8 cellular contexts compared by ENCODE assay signal in genomic region chr9:137459147-137459600, GRCh38. TPM values are rescaled to one million over a fixed set of nuclear protein-coding genes. Genes with fewer than 3 reads are reported as not detected.
DNase-seq lines count a peak whose midpoint lies in the region; ATAC-seq, FAIRE-seq and TF ChIP-seq lines count a peak whose summit lies in the region.

TSS of gene NSMF (minus strand) at chr9:137459334. CDS start at chr9:137459102, 232 bp downstream.

- under 1% methylated on average over 64 of the region's 64 CpGs for WGBS in right cardiac atrium
- WGBS in urinary bladder, result under 1% methylated on average over 64 of the region's 64 CpGs

- H3K27ac ChIP-seq in right cardiac atrium (ENCODE audit: low read length) (peak within 1 kb of the TSS; percentile 24), urinary bladder (ENCODE audit: low read depth) (no peak within 1 kb of the TSS)

- H3K4me1 ChIP-seq in right cardiac atrium (ENCODE audit: control insufficient read depth, insufficient read depth, low read length), result no peaks in the 10 kb centered on the region
- no peaks in the 10 kb centered on the region for H3K4me1 ChIP-seq in urinary bladder (ENCODE audit: insufficient read depth)

- no peaks in the 10 kb centered on the region for H3K27me3 ChIP-seq in right cardiac atrium (ENCODE audit: control insufficient read depth, insufficient read depth)

- H3K36me3 ChIP-seq in urinary bladder (ENCODE audit: insufficient read depth), result no peaks in the 10 kb centered on the region

- ATAC-seq in HG02763 (IDR thresholded peaks at IDR 0.05; ENCODE audit: unreplicated experiment) (peak; percentile 66), right cardiac atrium (peak; percentile 82 to 87)

- peak; percentile 98 for FAIRE-seq in GM12891 (lab: Jason Lieb, UNC)

- DNase-seq in GM12891 (ENCODE audit: insufficient read length, low spot score), result peak; percentile 100
- DNase-seq in NCI-H1694 (lab: John Stamatoyannopoulos, UW), result peak; percentile 55
- peak; percentile 88 for DNase-seq in T-helper 22 cell (ENCODE audit: low read depth)
- DNase-seq in anterior cingulate cortex (lab: John Stamatoyannopoulos, UW), result peak; percentile 36 to 97 (median 90)
- peak; percentile 95 to 98 (median 98) for DNase-seq in right cardiac atrium
- DNase-seq in putamen (ENCODE audit: low spot score), result peak; percentile 94

- H3K4me3 ChIP-seq in right cardiac atrium (ENCODE audit: low read length) (peak within 1 kb of the TSS; percentile 64), urinary bladder (ENCODE audit: low read depth, low read length) (peak within 1 kb of the TSS; percentile 57)

- no peaks in the 10 kb centered on the region for H3K9me3 ChIP-seq in right cardiac atrium (ENCODE audit: control insufficient read depth, low read length)

- no peak for TF ChIP-seq POLR2A in GM12891 (IDR thresholded peaks at IDR 0.05; ENCODE audit: low read depth, low read length)

- intact Hi-C loops in right cardiac atrium (cut with DNase I), result no loop called here

TF ChIP-seq in GM12891, 5 proteins besides CTCF, POLR2A, EP300 and RAD21:
- TF ChIP-seq SPI1 (IDR thresholded peaks at IDR 0.05; ENCODE audit: low read depth, low read length) (no peak), POU2F2 (IDR thresholded peaks at IDR 0.05; ENCODE audit: low read depth, low read length) (no peak), POLR2AphosphoS5 (IDR thresholded peaks at IDR 0.05; ENCODE audit: low read depth, low read length) (no peak), PAX5 (IDR thresholded peaks at IDR 0.05; ENCODE audit: insufficient read depth, low read length, severe bottlenecking) (no peak), TAF1 (IDR thresholded peaks at IDR 0.05; ENCODE audit: low read depth, low read length) (no peak)

RNA-seq across cellular contexts. Expression of gene NSMF, which starts in this region (rescaled TPM):
- polyA plus RNA-seq in GM12891 (2012; ENCODE audit: low read depth, missing spikeins), result 18.6 TPM
- 10 to 100 TPM; 12.4 to 21.5 (median 18.6) TPM for total RNA-seq in right cardiac atrium
- polyA plus RNA-seq in right cardiac atrium, result 25.5 TPM
- 8.6 TPM for total RNA-seq in urinary bladder
- 36.2 TPM for polyA plus RNA-seq in urinary bladder
